1 cellular context compared by ENCODE assay signal in genomic region chr21:42922918-42923317, GRCh38.
TF ChIP-seq lines count a peak whose summit lies in the region.

No MANE protein-coding gene starts in this region.

TF ChIP-seq in WTC11, 78 proteins besides CTCF, POLR2A, EP300 and RAD21 (continued from another document):
- TF ChIP-seq, protein P1, sequence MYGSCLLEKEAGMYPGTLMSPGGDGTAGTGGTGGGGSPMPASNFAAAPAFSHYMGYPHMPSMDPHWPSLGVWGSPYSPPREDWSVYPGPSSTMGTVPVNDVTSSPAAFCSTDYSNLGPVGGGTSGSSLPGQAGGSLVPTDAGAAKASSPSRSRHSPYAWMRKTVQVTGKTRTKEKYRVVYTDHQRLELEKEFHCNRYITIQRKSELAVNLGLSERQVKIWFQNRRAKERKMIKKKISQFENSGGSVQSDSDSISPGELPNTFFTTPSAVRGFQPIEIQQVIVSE (CRISPR knock-in tag; IDR thresholded peaks at IDR 0.05; ENCODE audit: borderline replicate concordance) = no peak
- no peak for TF ChIP-seq CREB1 (CRISPR knock-in tag; IDR thresholded peaks at IDR 0.05)
- no peak for TF ChIP-seq IRF2 (CRISPR knock-in tag; IDR thresholded peaks at IDR 0.05; ENCODE audit: borderline replicate concordance, low read depth)
- no peak for TF ChIP-seq MYBL2 (CRISPR knock-in tag; IDR thresholded peaks at IDR 0.05)
- TF ChIP-seq, protein P2, sequence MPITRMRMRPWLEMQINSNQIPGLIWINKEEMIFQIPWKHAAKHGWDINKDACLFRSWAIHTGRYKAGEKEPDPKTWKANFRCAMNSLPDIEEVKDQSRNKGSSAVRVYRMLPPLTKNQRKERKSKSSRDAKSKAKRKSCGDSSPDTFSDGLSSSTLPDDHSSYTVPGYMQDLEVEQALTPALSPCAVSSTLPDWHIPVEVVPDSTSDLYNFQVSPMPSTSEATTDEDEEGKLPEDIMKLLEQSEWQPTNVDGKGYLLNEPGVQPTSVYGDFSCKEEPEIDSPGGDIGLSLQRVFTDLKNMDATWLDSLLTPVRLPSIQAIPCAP (CRISPR knock-in tag; IDR thresholded peaks at IDR 0.05) = no peak
- TF ChIP-seq ZNF232 (CRISPR knock-in tag; IDR thresholded peaks at IDR 0.05) = no peak
- no peak for TF ChIP-seq MAX (CRISPR knock-in tag; IDR thresholded peaks at IDR 0.05)
- TF ChIP-seq ZBTB21 (CRISPR knock-in tag; IDR thresholded peaks at IDR 0.05; ENCODE audit: borderline replicate concordance) = no peak
